In the genomic region with DNA sequence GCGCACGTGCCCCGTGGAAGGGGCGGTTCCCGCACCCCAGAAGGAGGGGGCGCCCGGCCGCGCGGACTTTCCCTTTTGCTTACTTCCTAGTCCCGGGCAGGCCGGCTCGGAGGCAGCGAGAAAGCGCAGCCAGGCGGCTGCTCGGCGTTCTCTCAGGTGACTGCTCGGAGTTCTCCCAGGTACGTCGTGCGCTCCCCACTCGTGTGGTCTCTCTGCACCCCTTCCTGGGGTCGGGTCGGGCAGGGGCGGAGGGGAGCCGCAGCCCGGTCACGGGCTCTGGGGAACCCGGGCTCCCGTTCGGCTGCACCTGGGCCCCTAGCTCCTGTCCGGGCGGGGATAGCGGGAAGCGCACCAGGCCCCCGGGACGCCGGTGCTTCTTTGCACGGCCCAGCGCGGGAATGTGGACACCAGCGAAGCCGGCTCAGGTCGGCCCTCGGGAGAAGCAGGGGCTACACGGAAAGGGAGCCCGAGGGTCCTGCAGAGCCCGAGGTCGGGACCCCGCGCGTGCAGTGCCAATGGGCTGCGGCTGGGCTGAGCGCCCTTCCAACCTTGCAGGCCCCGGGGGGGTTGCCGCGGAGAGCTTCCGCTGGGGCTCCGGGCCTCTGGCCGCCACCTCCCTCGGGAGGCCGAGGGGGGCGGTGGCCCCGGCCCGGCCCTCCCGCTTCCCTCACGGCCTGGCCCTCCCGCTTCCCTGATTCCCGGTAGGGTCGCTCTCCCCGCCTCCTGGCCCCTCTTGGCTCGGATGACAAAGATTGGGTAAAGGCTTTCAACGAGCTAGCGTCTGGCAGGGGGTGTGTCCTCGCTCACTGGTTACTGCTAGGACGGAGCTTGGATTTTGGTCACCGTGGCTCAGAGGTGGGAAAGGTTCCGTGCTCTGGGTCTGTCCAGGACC, we compare ENCODE assay signal across 8 cellular contexts. TPM values are rescaled to one million over a fixed set of nuclear protein-coding genes. Genes with fewer than 3 reads are reported as not detected.
A peak's percentile ranks its signal among the peaks of the same experiment; 100 is the strongest.
DNase-seq lines count a peak whose midpoint lies in the region; ATAC-seq, FAIRE-seq and TF ChIP-seq lines count a peak whose summit lies in the region.

A gene with protein sequence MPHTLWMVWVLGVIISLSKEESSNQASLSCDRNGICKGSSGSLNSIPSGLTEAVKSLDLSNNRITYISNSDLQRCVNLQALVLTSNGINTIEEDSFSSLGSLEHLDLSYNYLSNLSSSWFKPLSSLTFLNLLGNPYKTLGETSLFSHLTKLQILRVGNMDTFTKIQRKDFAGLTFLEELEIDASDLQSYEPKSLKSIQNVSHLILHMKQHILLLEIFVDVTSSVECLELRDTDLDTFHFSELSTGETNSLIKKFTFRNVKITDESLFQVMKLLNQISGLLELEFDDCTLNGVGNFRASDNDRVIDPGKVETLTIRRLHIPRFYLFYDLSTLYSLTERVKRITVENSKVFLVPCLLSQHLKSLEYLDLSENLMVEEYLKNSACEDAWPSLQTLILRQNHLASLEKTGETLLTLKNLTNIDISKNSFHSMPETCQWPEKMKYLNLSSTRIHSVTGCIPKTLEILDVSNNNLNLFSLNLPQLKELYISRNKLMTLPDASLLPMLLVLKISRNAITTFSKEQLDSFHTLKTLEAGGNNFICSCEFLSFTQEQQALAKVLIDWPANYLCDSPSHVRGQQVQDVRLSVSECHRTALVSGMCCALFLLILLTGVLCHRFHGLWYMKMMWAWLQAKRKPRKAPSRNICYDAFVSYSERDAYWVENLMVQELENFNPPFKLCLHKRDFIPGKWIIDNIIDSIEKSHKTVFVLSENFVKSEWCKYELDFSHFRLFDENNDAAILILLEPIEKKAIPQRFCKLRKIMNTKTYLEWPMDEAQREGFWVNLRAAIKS (plus strand): TSS at position 99 of the 892 bp plus-strand sequence. CDS start 18,628 bp downstream, outside the sequence.

- no peak for FAIRE-seq in H54 (lab: Jason Lieb, UNC)

- CTCF ChIA-PET in MCF 10A (lab: Yijun Ruan, JAX), result interaction anchor here (0.6 to 1.2 kb wide), 4 partner anchors 48 to 685 kb away, joined by 3 to 4 read pairs (median 4); no protein-coding TSS in a partner anchor

- peak; percentile 56 for TF ChIP-seq POLR2A in GM19099 (IDR thresholded peaks at IDR 0.05; ENCODE audit: extremely low read depth, insufficient read length, low read depth)
- TF ChIP-seq POLR2A in H54 (IDR thresholded peaks at IDR 0.05; ENCODE audit: low read depth, low read length), result no peak

- H3K27me3 ChIP-seq in kidney epithelial cell (ENCODE audit: control insufficient read depth, insufficient read depth, low read length), result peaks cover 3% of the 10 kb centered on the region

- no peaks in the 10 kb centered on the region for H3K27me3 Mint-ChIP-seq in MCF 10A (ENCODE audit: insufficient read depth, unreplicated experiment)

- intact Hi-C loops in MCF 10A (cut with micrococcal nuclease), result no loop called here

- ATAC-seq in HG03439 (IDR thresholded peaks at IDR 0.05; ENCODE audit: unreplicated experiment), result peak; percentile 93

- BruUV-seq in MCF 10A (replicated peaks; lab: Mats Ljungman, UMichigan), result no TSS peak

- TF ChIP-seq CTCF in MCF 10A (IDR thresholded peaks at IDR 0.05; ENCODE audit: unreplicated experiment) (no peak), kidney epithelial cell (IDR thresholded peaks at IDR 0.05; ENCODE audit: insufficient read depth, low read length, poor library complexity, severe bottlenecking) (peak; percentile 5)

- H3K9me3 Mint-ChIP-seq in MCF 10A (ENCODE audit: unreplicated experiment), result peaks cover 10% of the 10 kb centered on the region

- DNase-seq in AG08396 (ENCODE audit: low spot score) (peak; percentile 53), UCSD-AML1 (lab: John Stamatoyannopoulos, UW; ENCODE audit: unreplicated experiment) (peak; percentile 10), MCF 10A (ENCODE audit: unreplicated experiment) (no peak), kidney epithelial cell (ENCODE audit: low read depth) (no peak), H54 (ENCODE audit: insufficient read length, low spot score) (no peak)
- peak; percentile 24 to 59 for DNase-seq in stimulated activated CD4-positive, alpha-beta T cell treated with anti-CD3 and anti-CD28 coated beads, Interleukin-15, amount 100 ng/mL, for 48 hours (ENCODE audit: low read depth in 2 of 2)

- no peak within 1 kb of the TSS for H3K27ac Mint-ChIP-seq in MCF 10A (ENCODE audit: low read depth, unreplicated experiment)

- peak within 1 kb of the TSS; percentile 56 for H3K4me3 ChIP-seq in kidney epithelial cell (ENCODE audit: low read depth, low read length)

- H3K4me1 Mint-ChIP-seq in MCF 10A (ENCODE audit: insufficient read depth, unreplicated experiment), result no peaks in the 10 kb centered on the region

- POLR2A ChIA-PET in MCF 10A (lab: Yijun Ruan, JAX), result no interaction called here

- H3K36me3 Mint-ChIP-seq in MCF 10A (ENCODE audit: insufficient read depth, unreplicated experiment), result no peaks in the 10 kb centered on the region

- H3K4me3 Mint-ChIP-seq in MCF 10A (ENCODE audit: unreplicated experiment), result peak within 1 kb of the TSS; percentile 24

- H3K36me3 ChIP-seq in kidney epithelial cell (ENCODE audit: control insufficient read depth, insufficient read depth, low read length), result peaks cover 1% of the 10 kb centered on the region

RNA-seq across cellular contexts. Expression of the gene that starts here (rescaled TPM):
- total RNA-seq in MCF 10A (2022) (0.23 and 0.49 TPM in 2 replicates), kidney epithelial cell (17.9 and 18.6 TPM in 2 replicates)

Comparison
In these comparisons a context has a peak if more than half of its experiments do, and no peak if none do; other contexts are left out.
1. RNA of the gene that starts here (total RNA-seq): 17.9 to 18.6 TPM in kidney epithelial cell; 0.23 to 0.49 TPM in MCF 10A; every median in the first group is over 10 times any median in the second.
2. DNase-seq: peak in AG08396 (single experiment), UCSD-AML1 (single experiment) and stimulated activated CD4-positive, alpha-beta T cell treated with anti-CD3 and anti-CD28 coated beads, Interleukin-15, amount 100 ng/mL, for 48 hours (2 of 2); none in MCF 10A (single experiment), kidney epithelial cell (single experiment) and H54 (single experiment).